ENCODE assay signal across 9 cellular contexts in genomic region chr12:176321-177181, GRCh38. TPM values are rescaled to one million over a fixed set of nuclear protein-coding genes. Genes with fewer than 3 reads are reported as not detected.
DNase-seq lines count a peak whose midpoint lies in the region; ATAC-seq and TF ChIP-seq lines count a peak whose summit lies in the region.
"Had no signal": no experiment of that assay in that cellular context is flagged by ENCODE, and none has a peak within 500 bp of the region (broad histone marks: within the 10 kb centered on the region; RNA-seq: fewer than 3 reads in every experiment).

No MANE protein-coding gene starts in this region.

- no peak for TF ChIP-seq POLR2A in testis (IDR thresholded peaks at IDR 0.05)

- no peak overlapping the region for H3K4me3 ChIP-seq in testis
- H3K4me3 ChIP-seq in upper lobe of right lung = no peak overlapping the region

- H3K4me3 Mint-ChIP-seq in WTC11 = no peak overlapping the region
- H3K4me3 Mint-ChIP-seq: T-helper 1 cell treated with Interleukin-12 subunit alpha and Interleukin-12 subunit beta and Interleukin-4 antibody, amounts not matched to agents 30 μg/mL and 1 μg/mL, for 36 hours had no signal

- no peak for ATAC-seq in WTC11
- peak; percentile 65 for ATAC-seq in left ventricle myocardium superior
- ATAC-seq in GM18873 (IDR thresholded peaks at IDR 0.05; ENCODE audit: low FRiP score, unreplicated experiment) = no peak
- no peak for ATAC-seq in upper lobe of right lung
- no peak for ATAC-seq in GM18868 (IDR thresholded peaks at IDR 0.05; ENCODE audit: unreplicated experiment)

- H3K9me3 Mint-ChIP-seq in WTC11 = no peaks in the 10 kb centered on the region
- H3K9me3 Mint-ChIP-seq: T-helper 1 cell treated with Interleukin-12 subunit alpha and Interleukin-12 subunit beta and Interleukin-4 antibody, amounts not matched to agents 30 μg/mL and 1 μg/mL, for 36 hours had no signal

- H3K4me1 ChIP-seq in testis (peaks cover 75% of the 10 kb centered on the region), upper lobe of right lung (peaks cover 6% of the 10 kb centered on the region)

- CTCF ChIA-PET in WTC11 (lab: Charles Lee) = interaction anchor here (1.0 to 4.0 kb wide), 5 partner anchors 11 to 71 kb away, joined by 3 to 36 read pairs (median 4); no protein-coding TSS in a partner anchor

- H3K27ac Mint-ChIP-seq in WTC11 = peak overlapping the region; percentile 11; the same call in 1 of the 2 replicates
- H3K27ac Mint-ChIP-seq: T-helper 1 cell treated with Interleukin-12 subunit alpha and Interleukin-12 subunit beta and Interleukin-4 antibody, amounts not matched to agents 30 μg/mL and 1 μg/mL, for 36 hours had no signal

- no peaks in the 10 kb centered on the region for H3K36me3 ChIP-seq in testis (ENCODE audit: low read depth, missing control alignments)
- H3K36me3 ChIP-seq in upper lobe of right lung = no peaks in the 10 kb centered on the region

- TF ChIP-seq CTCF in WTC11 (IDR thresholded peaks at IDR 0.05) = no peak
- no peak for TF ChIP-seq CTCF in testis (IDR thresholded peaks at IDR 0.05)
- no peak for TF ChIP-seq CTCF in upper lobe of right lung (IDR thresholded peaks at IDR 0.05)

- POLR2A ChIA-PET in WTC11 (lab: Charles Lee) = no interaction called here

- no peaks in the 10 kb centered on the region; the same call in 1 of the 2 replicates for H3K27me3 Mint-ChIP-seq in WTC11 (ENCODE audit: low read depth)

- no peaks in the 10 kb centered on the region for H3K9me3 ChIP-seq in testis
- no peaks in the 10 kb centered on the region for H3K9me3 ChIP-seq in upper lobe of right lung

- DNase-seq in HuH-7 (ENCODE audit: low spot score) (peak; percentile 52), WTC11 (ENCODE audit: low spot score) (no peak), left ventricle myocardium superior (peak; percentile 30), testis (peak; percentile 69), upper lobe of right lung (no peak)
- DNase-seq: amniotic stem cell had no signal

- WGBS in testis, 2 donors = 56 to 69% methylated on average over 14 to 16 of the region's 16 CpGs

- peaks cover 28% of the 10 kb centered on the region for H3K4me1 Mint-ChIP-seq in WTC11

- no peaks in the 10 kb centered on the region for H3K36me3 Mint-ChIP-seq in WTC11

- intact Hi-C loops in left ventricle myocardium superior (cut with micrococcal nuclease) = no loop called here
- intact Hi-C loops in testis (cut with DNase I; ENCODE audit: low total_unique reads) = no loop called here
- intact Hi-C loops in upper lobe of right lung (cut with DNase I) = no loop called here

- H3K27me3 ChIP-seq in testis (no peaks in the 10 kb centered on the region), upper lobe of right lung (no peaks in the 10 kb centered on the region)

- peak overlapping the region; percentile 19 to 38 for H3K27ac ChIP-seq in testis
- H3K27ac ChIP-seq in upper lobe of right lung = no peak overlapping the region

TF ChIP-seq in WTC11, 78 proteins besides CTCF, POLR2A, EP300 and RAD21:
- TF ChIP-seq KAT7 (CRISPR knock-in tag; IDR thresholded peaks at IDR 0.05; ENCODE audit: borderline replicate concordance) (no peak), ZSCAN18 (CRISPR knock-in tag; IDR thresholded peaks at IDR 0.05) (no peak), ZNF671 (CRISPR knock-in tag; IDR thresholded peaks at IDR 0.05) (no peak), JUN (CRISPR knock-in tag; IDR thresholded peaks at IDR 0.05) (no peak), FOXP1 (CRISPR knock-in tag; IDR thresholded peaks at IDR 0.05; ENCODE audit: borderline replicate concordance) (no peak), TEAD1 (CRISPR knock-in tag; IDR thresholded peaks at IDR 0.05) (no peak), ZNF396 (CRISPR knock-in tag; IDR thresholded peaks at IDR 0.05; ENCODE audit: borderline replicate concordance) (no peak), NFATC4 (CRISPR knock-in tag; IDR thresholded peaks at IDR 0.05) (no peak), ETV6 (CRISPR knock-in tag; IDR thresholded peaks at IDR 0.05) (no peak)
- TF ChIP-seq, protein P1, sequence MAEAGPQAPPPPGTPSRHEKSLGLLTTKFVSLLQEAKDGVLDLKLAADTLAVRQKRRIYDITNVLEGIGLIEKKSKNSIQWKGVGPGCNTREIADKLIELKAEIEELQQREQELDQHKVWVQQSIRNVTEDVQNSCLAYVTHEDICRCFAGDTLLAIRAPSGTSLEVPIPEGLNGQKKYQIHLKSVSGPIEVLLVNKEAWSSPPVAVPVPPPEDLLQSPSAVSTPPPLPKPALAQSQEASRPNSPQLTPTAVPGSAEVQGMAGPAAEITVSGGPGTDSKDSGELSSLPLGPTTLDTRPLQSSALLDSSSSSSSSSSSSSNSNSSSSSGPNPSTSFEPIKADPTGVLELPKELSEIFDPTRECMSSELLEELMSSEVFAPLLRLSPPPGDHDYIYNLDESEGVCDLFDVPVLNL (CRISPR knock-in tag; IDR thresholded peaks at IDR 0.05; ENCODE audit: borderline replicate concordance, low read depth) = no peak
- TF ChIP-seq, protein P2, sequence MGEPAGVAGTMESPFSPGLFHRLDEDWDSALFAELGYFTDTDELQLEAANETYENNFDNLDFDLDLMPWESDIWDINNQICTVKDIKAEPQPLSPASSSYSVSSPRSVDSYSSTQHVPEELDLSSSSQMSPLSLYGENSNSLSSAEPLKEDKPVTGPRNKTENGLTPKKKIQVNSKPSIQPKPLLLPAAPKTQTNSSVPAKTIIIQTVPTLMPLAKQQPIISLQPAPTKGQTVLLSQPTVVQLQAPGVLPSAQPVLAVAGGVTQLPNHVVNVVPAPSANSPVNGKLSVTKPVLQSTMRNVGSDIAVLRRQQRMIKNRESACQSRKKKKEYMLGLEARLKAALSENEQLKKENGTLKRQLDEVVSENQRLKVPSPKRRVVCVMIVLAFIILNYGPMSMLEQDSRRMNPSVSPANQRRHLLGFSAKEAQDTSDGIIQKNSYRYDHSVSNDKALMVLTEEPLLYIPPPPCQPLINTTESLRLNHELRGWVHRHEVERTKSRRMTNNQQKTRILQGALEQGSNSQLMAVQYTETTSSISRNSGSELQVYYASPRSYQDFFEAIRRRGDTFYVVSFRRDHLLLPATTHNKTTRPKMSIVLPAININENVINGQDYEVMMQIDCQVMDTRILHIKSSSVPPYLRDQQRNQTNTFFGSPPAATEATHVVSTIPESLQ (CRISPR knock-in tag; IDR thresholded peaks at IDR 0.05) = no peak
- TF ChIP-seq, protein P3, sequence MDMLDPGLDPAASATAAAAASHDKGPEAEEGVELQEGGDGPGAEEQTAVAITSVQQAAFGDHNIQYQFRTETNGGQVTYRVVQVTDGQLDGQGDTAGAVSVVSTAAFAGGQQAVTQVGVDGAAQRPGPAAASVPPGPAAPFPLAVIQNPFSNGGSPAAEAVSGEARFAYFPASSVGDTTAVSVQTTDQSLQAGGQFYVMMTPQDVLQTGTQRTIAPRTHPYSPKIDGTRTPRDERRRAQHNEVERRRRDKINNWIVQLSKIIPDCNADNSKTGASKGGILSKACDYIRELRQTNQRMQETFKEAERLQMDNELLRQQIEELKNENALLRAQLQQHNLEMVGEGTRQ (CRISPR knock-in tag; IDR thresholded peaks at IDR 0.05) = no peak
- TF ChIP-seq, protein P4, sequence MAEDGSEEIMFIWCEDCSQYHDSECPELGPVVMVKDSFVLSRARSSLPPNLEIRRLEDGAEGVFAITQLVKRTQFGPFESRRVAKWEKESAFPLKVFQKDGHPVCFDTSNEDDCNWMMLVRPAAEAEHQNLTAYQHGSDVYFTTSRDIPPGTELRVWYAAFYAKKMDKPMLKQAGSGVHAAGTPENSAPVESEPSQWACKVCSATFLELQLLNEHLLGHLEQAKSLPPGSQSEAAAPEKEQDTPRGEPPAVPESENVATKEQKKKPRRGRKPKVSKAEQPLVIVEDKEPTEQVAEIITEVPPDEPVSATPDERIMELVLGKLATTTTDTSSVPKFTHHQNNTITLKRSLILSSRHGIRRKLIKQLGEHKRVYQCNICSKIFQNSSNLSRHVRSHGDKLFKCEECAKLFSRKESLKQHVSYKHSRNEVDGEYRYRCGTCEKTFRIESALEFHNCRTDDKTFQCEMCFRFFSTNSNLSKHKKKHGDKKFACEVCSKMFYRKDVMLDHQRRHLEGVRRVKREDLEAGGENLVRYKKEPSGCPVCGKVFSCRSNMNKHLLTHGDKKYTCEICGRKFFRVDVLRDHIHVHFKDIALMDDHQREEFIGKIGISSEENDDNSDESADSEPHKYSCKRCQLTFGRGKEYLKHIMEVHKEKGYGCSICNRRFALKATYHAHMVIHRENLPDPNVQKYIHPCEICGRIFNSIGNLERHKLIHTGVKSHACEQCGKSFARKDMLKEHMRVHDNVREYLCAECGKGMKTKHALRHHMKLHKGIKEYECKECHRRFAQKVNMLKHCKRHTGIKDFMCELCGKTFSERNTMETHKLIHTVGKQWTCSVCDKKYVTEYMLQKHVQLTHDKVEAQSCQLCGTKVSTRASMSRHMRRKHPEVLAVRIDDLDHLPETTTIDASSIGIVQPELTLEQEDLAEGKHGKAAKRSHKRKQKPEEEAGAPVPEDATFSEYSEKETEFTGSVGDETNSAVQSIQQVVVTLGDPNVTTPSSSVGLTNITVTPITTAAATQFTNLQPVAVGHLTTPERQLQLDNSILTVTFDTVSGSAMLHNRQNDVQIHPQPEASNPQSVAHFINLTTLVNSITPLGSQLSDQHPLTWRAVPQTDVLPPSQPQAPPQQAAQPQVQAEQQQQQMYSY (CRISPR knock-in tag; IDR thresholded peaks at IDR 0.05) = no peak

RNA-seq across cellular contexts. Expression of gene SLC6A12, which starts 37.4 kb away (rescaled TPM):
- total RNA-seq in WTC11 (2021) (0.39 to 0.79 TPM (median 0.76 TPM) in 3 replicates), left ventricle myocardium superior (1.2 TPM), testis (10 to 100 TPM in 1 of 2 donors, 1 to 10 TPM in 1; 3.8 to 12.5 TPM), upper lobe of right lung (11.1 TPM)
- 6.4 TPM for polyA plus RNA-seq in testis (ENCODE audit: insufficient read depth, low read depth, low replicate concordance)

Comparison
In these comparisons a context has a peak if more than half of its experiments do, and no peak if none do; other contexts are left out.
1. DNase-seq: peak in HuH-7 (single experiment), left ventricle myocardium superior (single experiment) and testis (single experiment); none in WTC11 (single experiment) and upper lobe of right lung (single experiment).